8 cellular contexts compared by ENCODE assay signal in the genomic region with DNA sequence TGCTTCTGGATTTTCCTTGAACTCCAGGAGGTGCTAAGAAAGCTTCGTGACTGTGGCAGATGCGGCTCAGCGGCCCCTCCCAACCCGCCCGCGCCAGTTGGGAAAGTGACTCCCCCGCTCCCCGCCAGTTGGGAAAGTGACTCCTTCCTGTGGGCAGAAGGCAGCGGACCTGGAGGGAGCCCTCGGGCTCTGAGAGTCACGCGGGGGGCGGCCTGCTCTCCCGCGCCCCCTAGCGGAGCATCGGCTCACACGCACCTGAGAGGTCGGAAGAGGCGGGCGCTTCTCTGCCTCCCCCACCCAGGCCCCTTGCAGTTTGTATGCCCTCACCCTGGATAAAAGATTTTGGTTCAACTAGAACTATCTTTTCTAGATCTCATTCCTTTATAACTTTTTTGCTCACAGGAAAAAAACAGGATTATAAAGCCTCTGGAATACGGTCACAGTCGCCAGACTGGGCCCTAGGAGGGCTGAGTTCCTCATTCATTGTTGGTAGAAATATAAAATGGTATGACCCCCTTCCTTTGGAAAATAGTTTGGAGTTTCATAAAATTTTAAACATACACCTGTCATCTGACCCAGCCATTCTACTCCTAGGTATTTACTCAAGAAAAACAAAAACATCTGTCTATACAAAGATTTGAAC.
DNase-seq lines count a peak whose midpoint lies in the region; FAIRE-seq and TF ChIP-seq lines count a peak whose summit lies in the region.

No MANE protein-coding gene starts in this region.

- H3K36me3 ChIP-seq in CD4-positive, alpha-beta memory T cell (ENCODE audit: insufficient read depth, low read length) = no peaks in the 10 kb centered on the region

- intact Hi-C loops in CD4-positive, alpha-beta memory T cell (cut with micrococcal nuclease) = loop anchor here (2.0 kb wide), 1 partner anchor 841 kb away; no protein-coding TSS in a partner anchor

- POLR2A ChIA-PET in CD4-positive, alpha-beta memory T cell (lab: Charles Lee; ENCODE audit: partially characterized antibody) = no interaction called here

- H3K27me3 ChIP-seq in CD4-positive, alpha-beta memory T cell (ENCODE audit: insufficient read depth, low read length) = peaks cover 10% of the 10 kb centered on the region

- peaks cover 9% of the 10 kb centered on the region for H3K4me1 ChIP-seq in CD4-positive, alpha-beta memory T cell (ENCODE audit: insufficient read depth, low read length)

- in situ Hi-C loops in astrocyte of the cerebellum (cut with HindIII; ENCODE audit: low sequenced_read_pairs) = no loop called here

- FAIRE-seq in RCC 7860 (lab: Jason Lieb, UNC) = no peak

- H3K27ac Mint-ChIP-seq in CD4-positive, alpha-beta memory T cell = no peak overlapping the region

- no peaks in the 10 kb centered on the region for H3K36me3 Mint-ChIP-seq in CD4-positive, alpha-beta memory T cell

- no peaks in the 10 kb centered on the region for H3K9me3 ChIP-seq in CD4-positive, alpha-beta memory T cell (ENCODE audit: control insufficient read depth in 1 of 2, low read length in 2 of 2)

- H3K27me3 Mint-ChIP-seq in CD4-positive, alpha-beta memory T cell = peaks cover 30 to 36% of the 10 kb centered on the region in 2 donors

- DNase-seq in CD4-positive, alpha-beta memory T cell = peak in 3 of 5 donors; percentile 28 to 31 (median 29)
- peak; percentile 69 to 84 for DNase-seq in NCI-H524 (lab: John Stamatoyannopoulos, UW)
- no peak for DNase-seq in astrocyte of the cerebellum (ENCODE audit: low read depth)
- peak; percentile 11 for DNase-seq in iris pigment epithelial cell (ENCODE audit: low read depth)
- peak; percentile 14 to 28 for DNase-seq in stimulated activated CD8-positive, alpha-beta memory T cell treated with anti-CD3 and anti-CD28 coated beads, Interleukin-2, amount 100 ng/mL, for 48 hours (ENCODE audit: low read depth in 2 of 2)
- no peak for DNase-seq in Kasumi-1 (lab: John Stamatoyannopoulos, UW)
- no peak for DNase-seq in RCC 7860 (ENCODE audit: low spot score)
- DNase-seq in NCI-H146 treated with DMSO at 0.1 percent for 48 hours (lab: John Stamatoyannopoulos, UW; ENCODE audit: unreplicated experiment) = no peak

- CTCF ChIA-PET in CD4-positive, alpha-beta memory T cell (lab: Charles Lee; ENCODE audit: partially characterized antibody) = interaction anchor here (0.6 to 4.8 kb wide), 4 partner anchors 11 to 838 kb away, joined by 3 to 38 read pairs (median 8); no protein-coding TSS in a partner anchor

- H3K9me3 Mint-ChIP-seq in CD4-positive, alpha-beta memory T cell = peaks cover 0 to 12% (median 9%) of the 10 kb centered on the region in 8 donors

- no peak overlapping the region for H3K27ac ChIP-seq in CD4-positive, alpha-beta memory T cell (ENCODE audit: low read depth, low read length)

- TF ChIP-seq CTCF in astrocyte of the cerebellum (IDR thresholded peaks at IDR 0.05; ENCODE audit: low read depth, low read length, missing control alignments) = peak; percentile 69

- no peak overlapping the region for H3K4me3 ChIP-seq in CD4-positive, alpha-beta memory T cell (ENCODE audit: low read length in 2 of 2)
- H3K4me3 ChIP-seq in astrocyte of the cerebellum (ENCODE audit: low read depth, low read length) = no peak overlapping the region

- peak overlapping the region in 5 of 8 donors; percentile 13 to 77 (median 57) for H3K4me3 Mint-ChIP-seq in CD4-positive, alpha-beta memory T cell

- H3K4me1 Mint-ChIP-seq in CD4-positive, alpha-beta memory T cell = peaks cover 3 to 18% (median 6%) of the 10 kb centered on the region in 4 donors

Comparison
In these comparisons a context has a peak if more than half of its experiments do, and no peak if none do; other contexts are left out.
1. DNase-seq: peak in CD4-positive, alpha-beta memory T cell (3 of 5), NCI-H524 (2 of 2), iris pigment epithelial cell (single experiment) and stimulated activated CD8-positive, alpha-beta memory T cell treated with anti-CD3 and anti-CD28 coated beads, Interleukin-2, amount 100 ng/mL, for 48 hours (2 of 2); none in astrocyte of the cerebellum (single experiment), Kasumi-1 (0 of 2), RCC 7860 (single experiment) and NCI-H146 treated with DMSO at 0.1 percent for 48 hours (single experiment).